2 cellular contexts compared by ENCODE assay signal in the genomic region with DNA sequence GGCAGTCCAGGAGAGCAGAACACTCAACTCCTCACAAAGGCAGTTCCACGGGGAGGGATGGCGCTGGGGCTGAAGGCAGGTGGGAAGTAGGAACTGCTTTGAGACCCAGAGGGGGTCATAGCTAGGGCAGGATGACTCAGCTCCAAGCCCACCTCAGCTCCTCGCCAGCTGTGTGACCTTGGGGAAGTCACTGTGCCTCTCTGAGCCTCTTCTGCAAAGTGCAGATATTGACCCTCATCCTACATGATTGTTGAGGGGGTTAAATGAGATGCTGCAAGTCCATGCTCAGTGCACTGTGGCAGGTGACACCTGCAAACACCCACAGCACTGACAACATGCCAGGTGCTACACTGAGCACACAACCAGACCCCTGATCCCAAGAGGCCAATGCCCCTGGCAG.
TF ChIP-seq lines count a peak whose summit lies in the region.

No MANE protein-coding gene starts in this region.

TF ChIP-seq in HepG2, 621 proteins besides CTCF, POLR2A, EP300 and RAD21 (continued from another document):
- no peak for TF ChIP-seq SP5 (CRISPR knock-in tag; IDR thresholded peaks at IDR 0.05; ENCODE audit: borderline replicate concordance, low read depth)
- TF ChIP-seq ZNF180 (CRISPR knock-in tag; IDR thresholded peaks at IDR 0.05; ENCODE audit: borderline replicate concordance, low read depth): no peak
- no peak for TF ChIP-seq ATF1 (CRISPR knock-in tag; IDR thresholded peaks at IDR 0.05)
- TF ChIP-seq ZNF570 (CRISPR knock-in tag; IDR thresholded peaks at IDR 0.05; ENCODE audit: borderline replicate concordance): no peak
- TF ChIP-seq ZNF335 (CRISPR knock-in tag; IDR thresholded peaks at IDR 0.05): no peak
- no peak for TF ChIP-seq ZFP36L2 (CRISPR knock-in tag; IDR thresholded peaks at IDR 0.05)

TF ChIP-seq in endothelial cell of umbilical vein, 7 proteins besides CTCF, POLR2A, EP300 and RAD21 (continued from another document):
- TF ChIP-seq FOS (IDR thresholded peaks at IDR 0.05; ENCODE audit: borderline replicate concordance, insufficient read depth, low read length) (no peak), MYC (IDR thresholded peaks at IDR 0.05; ENCODE audit: low read depth, low read length) (no peak), GATA2 (IDR thresholded peaks at IDR 0.05; ENCODE audit: insufficient read depth, insufficient read length, low read depth, low read length) (no peak)
- TF ChIP-seq, protein P1, sequence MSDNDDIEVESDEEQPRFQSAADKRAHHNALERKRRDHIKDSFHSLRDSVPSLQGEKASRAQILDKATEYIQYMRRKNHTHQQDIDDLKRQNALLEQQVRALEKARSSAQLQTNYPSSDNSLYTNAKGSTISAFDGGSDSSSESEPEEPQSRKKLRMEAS (IDR thresholded peaks at IDR 0.05; ENCODE audit: insufficient read depth, insufficient read length): no peak
